12 cellular contexts compared by ENCODE assay signal in genomic region chr3:182325213-182325941, GRCh38.
DNase-seq lines count a peak whose midpoint lies in the region; ATAC-seq and TF ChIP-seq lines count a peak whose summit lies in the region.
"Had no signal": no experiment of that assay in that cellular context is flagged by ENCODE, and none has a peak within 500 bp of the region (broad histone marks: within the 10 kb centered on the region; RNA-seq: fewer than 3 reads in every experiment).

No MANE protein-coding gene starts in this region.

- no peaks in the 10 kb centered on the region for H4K20me1 ChIP-seq in GM23338 (replicated peaks; ENCODE audit: insufficient read depth)

- H3F3A ChIP-seq in GM23338 (replicated peaks; ENCODE audit: low read depth) = no peaks in the 10 kb centered on the region

- ATAC-seq in GM18517 (IDR thresholded peaks at IDR 0.05; ENCODE audit: unreplicated experiment) (peak; percentile 69), GM23338 (no peak)
- no peak for ATAC-seq in activated CD8-positive, alpha-beta T cell treated with anti-CD3 and anti-CD28 coated beads, Interleukin-2, amount 10 ng/mL, durations not matched to agents 7 days and 5 days
- ATAC-seq: CD8-positive, alpha-beta T cell had no signal

- H3K4me2 ChIP-seq in GM23338 = 0 out of 2 replicates have a peak overlapping the region, but pooled peaks have one; percentile 30

- H3K27ac Mint-ChIP-seq in GM23338 = no peak overlapping the region
- no peak overlapping the region for H3K27ac Mint-ChIP-seq in CD4-positive, alpha-beta memory T cell
- H3K27ac Mint-ChIP-seq in activated T-cell treated with anti-CD3 and anti-CD28 coated beads, Interleukin-2, amount 50 U/mL, for 24 hours = no peak overlapping the region
- no peak overlapping the region for H3K27ac Mint-ChIP-seq in activated CD8-positive, alpha-beta T cell treated with anti-CD3 and anti-CD28 coated beads, Interleukin-2, amount 10 ng/mL, durations not matched to agents 7 days and 5 days
- H3K27ac Mint-ChIP-seq: CD8-positive, alpha-beta T cell had no signal

- H3K27me3 Mint-ChIP-seq in GM23338 (ENCODE audit: insufficient read depth, low read depth, poor library complexity) = peaks cover 2% of the 10 kb centered on the region
- H3K27me3 Mint-ChIP-seq in CD4-positive, alpha-beta memory T cell = no peaks in the 10 kb centered on the region
- no peaks in the 10 kb centered on the region for H3K27me3 Mint-ChIP-seq in activated T-cell treated with anti-CD3 and anti-CD28 coated beads, Interleukin-2, amount 50 U/mL, for 24 hours
- no peaks in the 10 kb centered on the region for H3K27me3 Mint-ChIP-seq in activated CD8-positive, alpha-beta T cell treated with anti-CD3 and anti-CD28 coated beads, Interleukin-2, amount 10 ng/mL, durations not matched to agents 7 days and 5 days (ENCODE audit: low read depth)

- no peak overlapping the region for H3K27ac ChIP-seq in GM23338 (ENCODE audit: low read depth)
- H3K27ac ChIP-seq in CD4-positive, alpha-beta memory T cell (ENCODE audit: low read depth, low read length) = no peak overlapping the region
- H3K27ac ChIP-seq: upper lobe of left lung had no signal

- H3K9me3 Mint-ChIP-seq in GM23338 = no peaks in the 10 kb centered on the region
- peaks cover 0 to 4% (median under 1%) of the 10 kb centered on the region in 8 donors for H3K9me3 Mint-ChIP-seq in CD4-positive, alpha-beta memory T cell
- H3K9me3 Mint-ChIP-seq in activated T-cell treated with anti-CD3 and anti-CD28 coated beads, Interleukin-2, amount 50 U/mL, for 24 hours = peaks cover under 1% of the 10 kb centered on the region
- H3K9me3 Mint-ChIP-seq in activated CD8-positive, alpha-beta T cell treated with anti-CD3 and anti-CD28 coated beads, Interleukin-2, amount 10 ng/mL, durations not matched to agents 7 days and 5 days (ENCODE audit: insufficient read depth) = peaks cover 4% of the 10 kb centered on the region

- DNase-seq in GM23338 (ENCODE audit: low spot score) = no peak
- DNase-seq in M059J (ENCODE audit: low read depth) = peak; percentile 81
- peak; percentile 19 for DNase-seq in germinal center (ENCODE audit: low spot score)
- no peak for DNase-seq in HAP-1 (ENCODE audit: low spot score in 2 of 2)
- DNase-seq in CD4-positive, alpha-beta memory T cell = no peak
- no peak for DNase-seq in activated T-cell treated with anti-CD3 and anti-CD28 coated beads, Interleukin-2, amount 50 U/mL, for 24 hours
- no peak for DNase-seq in activated CD8-positive, alpha-beta T cell treated with anti-CD3 and anti-CD28 coated beads, Interleukin-2, amount 10 ng/mL, durations not matched to agents 7 days and 5 days
- DNase-seq: CD8-positive, alpha-beta T cell; NCI-H1930; stimulated activated CD4-positive, alpha-beta T cell treated with anti-CD3 and anti-CD28 coated beads, Interleukin-4, amount 100 ng/mL, for 24 hours; upper lobe of left lung had no signal

- H3K4me3 ChIP-seq in GM23338 (no peak overlapping the region), HAP-1 (no peak overlapping the region)
- no peak overlapping the region for H3K4me3 ChIP-seq in CD4-positive, alpha-beta memory T cell (ENCODE audit: low read length in 2 of 2)
- H3K4me3 ChIP-seq: upper lobe of left lung had no signal

- intact Hi-C loops in CD4-positive, alpha-beta memory T cell (cut with micrococcal nuclease) = no loop called here

- CTCF ChIA-PET in CD4-positive, alpha-beta memory T cell (lab: Charles Lee; ENCODE audit: partially characterized antibody) = no interaction called here
- CTCF ChIA-PET in activated CD8-positive, alpha-beta T cell treated with anti-CD3 and anti-CD28 coated beads, Interleukin-2, amount 10 ng/mL, durations not matched to agents 7 days and 5 days (lab: Charles Lee) = interaction anchor here (0.8 kb wide), 1 partner anchor 359 kb away, joined by 3 read pairs; no protein-coding TSS in a partner anchor

- in situ Hi-C loops in HAP-1 (cut with MboI; ENCODE audit: low sequenced_read_pairs) = no loop called here

- H3K79me2 ChIP-seq in GM23338 (replicated peaks; ENCODE audit: insufficient read depth) = no peaks in the 10 kb centered on the region

- peaks cover 63% of the 10 kb centered on the region for H3K4me1 ChIP-seq in GM23338 (ENCODE audit: insufficient read depth)
- no peaks in the 10 kb centered on the region; the same call in 1 of the 2 replicates for H3K4me1 ChIP-seq in HAP-1
- no peaks in the 10 kb centered on the region for H3K4me1 ChIP-seq in CD4-positive, alpha-beta memory T cell (ENCODE audit: insufficient read depth, low read length)
- H3K4me1 ChIP-seq: upper lobe of left lung had no signal

- H3K9me3 ChIP-seq in HAP-1 = no peaks in the 10 kb centered on the region; the same call in 1 of the 2 replicates
- no peaks in the 10 kb centered on the region for H3K9me3 ChIP-seq in CD4-positive, alpha-beta memory T cell (ENCODE audit: control insufficient read depth in 1 of 2, low read length in 2 of 2)
- H3K9me3 ChIP-seq: upper lobe of left lung had no signal

- peaks cover 59% of the 10 kb centered on the region for H3K4me1 Mint-ChIP-seq in GM23338
- H3K4me1 Mint-ChIP-seq in CD4-positive, alpha-beta memory T cell = no peaks in the 10 kb centered on the region
- no peaks in the 10 kb centered on the region for H3K4me1 Mint-ChIP-seq in activated T-cell treated with anti-CD3 and anti-CD28 coated beads, Interleukin-2, amount 50 U/mL, for 24 hours (ENCODE audit: low read depth)
- H3K4me1 Mint-ChIP-seq in activated CD8-positive, alpha-beta T cell treated with anti-CD3 and anti-CD28 coated beads, Interleukin-2, amount 10 ng/mL, durations not matched to agents 7 days and 5 days (ENCODE audit: low read depth) = no peaks in the 10 kb centered on the region

- H3K4me3 Mint-ChIP-seq in GM23338 = no peak overlapping the region
- no peak overlapping the region for H3K4me3 Mint-ChIP-seq in CD4-positive, alpha-beta memory T cell
- no peak overlapping the region for H3K4me3 Mint-ChIP-seq in activated T-cell treated with anti-CD3 and anti-CD28 coated beads, Interleukin-2, amount 50 U/mL, for 24 hours
- no peak overlapping the region for H3K4me3 Mint-ChIP-seq in activated CD8-positive, alpha-beta T cell treated with anti-CD3 and anti-CD28 coated beads, Interleukin-2, amount 10 ng/mL, durations not matched to agents 7 days and 5 days
- H3K4me3 Mint-ChIP-seq: CD8-positive, alpha-beta T cell had no signal

- POLR2A ChIA-PET in CD4-positive, alpha-beta memory T cell (lab: Charles Lee; ENCODE audit: partially characterized antibody) = no interaction called here
- POLR2A ChIA-PET in activated CD8-positive, alpha-beta T cell treated with anti-CD3 and anti-CD28 coated beads, Interleukin-2, amount 10 ng/mL, durations not matched to agents 7 days and 5 days (lab: Charles Lee) = no interaction called here

- H3K27me3 ChIP-seq in GM23338 (ENCODE audit: insufficient read depth) = no peaks in the 10 kb centered on the region
- peaks cover 17% of the 10 kb centered on the region for H3K27me3 ChIP-seq in HAP-1 (ENCODE audit: low read depth)
- no peaks in the 10 kb centered on the region for H3K27me3 ChIP-seq in CD4-positive, alpha-beta memory T cell (ENCODE audit: insufficient read depth, low read length)
- H3K27me3 ChIP-seq: upper lobe of left lung had no signal

- peaks cover under 1% of the 10 kb centered on the region for H3K9me2 ChIP-seq in GM23338 (ENCODE audit: insufficient read depth)

- H3K36me3 ChIP-seq in GM23338 (ENCODE audit: insufficient read depth) (no peaks in the 10 kb centered on the region), HAP-1 (replicated peaks) (no peaks in the 10 kb centered on the region)
- H3K36me3 ChIP-seq in CD4-positive, alpha-beta memory T cell (ENCODE audit: insufficient read depth, low read length) = no peaks in the 10 kb centered on the region
- H3K36me3 ChIP-seq: upper lobe of left lung had no signal

- H2AFZ ChIP-seq in GM23338 = no peak overlapping the region

- no peaks in the 10 kb centered on the region for H3K36me3 Mint-ChIP-seq in GM23338 (ENCODE audit: low read depth)
- H3K36me3 Mint-ChIP-seq in CD4-positive, alpha-beta memory T cell = no peaks in the 10 kb centered on the region
- no peaks in the 10 kb centered on the region for H3K36me3 Mint-ChIP-seq in activated T-cell treated with anti-CD3 and anti-CD28 coated beads, Interleukin-2, amount 50 U/mL, for 24 hours (ENCODE audit: low read depth)
- H3K36me3 Mint-ChIP-seq in activated CD8-positive, alpha-beta T cell treated with anti-CD3 and anti-CD28 coated beads, Interleukin-2, amount 10 ng/mL, durations not matched to agents 7 days and 5 days (ENCODE audit: low read depth) = no peaks in the 10 kb centered on the region
- H3K36me3 Mint-ChIP-seq: CD8-positive, alpha-beta T cell had no signal

- no peak for TF ChIP-seq CTCF in GM23338 (conservative IDR thresholded peaks at IDR 0.05; ENCODE audit: low read depth in 2 of 2)

TF ChIP-seq in GM23338, 12 proteins besides CTCF, POLR2A, EP300 and RAD21 (continues in another document):
- TF ChIP-seq NANOG (IDR thresholded peaks at IDR 0.05; ENCODE audit: borderline replicate concordance) (no peak), ZNF331 (CRISPR knock-in tag; IDR thresholded peaks at IDR 0.05; ENCODE audit: low read depth) (no peak), JUNB (IDR thresholded peaks at IDR 0.05; ENCODE audit: unreplicated experiment) (no peak), STAT1 (IDR thresholded peaks at IDR 0.05; ENCODE audit: unreplicated experiment) (no peak), POLR2AphosphoS5 (IDR thresholded peaks at IDR 0.05; ENCODE audit: low read depth) (no peak), ZNF114 (CRISPR knock-in tag; IDR thresholded peaks at IDR 0.05) (no peak), EZH2phosphoT487 (IDR thresholded peaks at IDR 0.05; ENCODE audit: unreplicated experiment) (no peak), ETS1 (IDR thresholded peaks at IDR 0.05) (no peak)

Comparison
In these comparisons a context has a peak if more than half of its experiments do, and no peak if none do; other contexts are left out.
1. DNase-seq: peak in M059J (single experiment) and germinal center (single experiment); none in GM23338 (single experiment), HAP-1 (0 of 2), CD4-positive, alpha-beta memory T cell (0 of 5), activated T-cell treated with anti-CD3 and anti-CD28 coated beads, Interleukin-2, amount 50 U/mL, for 24 hours (single experiment) and activated CD8-positive, alpha-beta T cell treated with anti-CD3 and anti-CD28 coated beads, Interleukin-2, amount 10 ng/mL, durations not matched to agents 7 days and 5 days (single experiment).